ENCODE assay signal across 1 cellular context in genomic region chr11:35585411-35585810, GRCh38.
TF ChIP-seq lines count a peak whose summit lies in the region.

No MANE protein-coding gene starts in this region.

TF ChIP-seq in GM23338, 12 proteins besides CTCF, POLR2A, EP300 and RAD21:
- no peak for TF ChIP-seq ZNF462 (CRISPR knock-in tag; IDR thresholded peaks at IDR 0.05)
- TF ChIP-seq STAT1 (IDR thresholded peaks at IDR 0.05; ENCODE audit: unreplicated experiment) = no peak
- no peak for TF ChIP-seq EZH2 (IDR thresholded peaks at IDR 0.05; ENCODE audit: low read depth, unreplicated experiment)
- TF ChIP-seq JUNB (IDR thresholded peaks at IDR 0.05; ENCODE audit: unreplicated experiment) = no peak
- no peak for TF ChIP-seq CREB1 (CRISPR knock-in tag; IDR thresholded peaks at IDR 0.05; ENCODE audit: low read depth)
- TF ChIP-seq POLR2AphosphoS5 (IDR thresholded peaks at IDR 0.05; ENCODE audit: low read depth) = no peak
- TF ChIP-seq ETS1 (IDR thresholded peaks at IDR 0.05) = no peak
- TF ChIP-seq ZNF331 (CRISPR knock-in tag; IDR thresholded peaks at IDR 0.05; ENCODE audit: low read depth) = no peak
